Comparison of ENCODE assay signal across 8 cellular contexts in genomic region chr15:70098170-70098460, GRCh38. TPM values are rescaled to one million over a fixed set of nuclear protein-coding genes. Genes with fewer than 3 reads are reported as not detected.
DNase-seq lines count a peak whose midpoint lies in the region; ATAC-seq, FAIRE-seq and TF ChIP-seq lines count a peak whose summit lies in the region.

No MANE protein-coding gene starts in this region.

- peaks cover 33% of the 10 kb centered on the region for H4K20me1 ChIP-seq in HepG2 (ENCODE audit: insufficient read depth, low read length)

- H3K27me3 Mint-ChIP-seq in activated naive CD8-positive, alpha-beta T cell = no peaks in the 10 kb centered on the region

- TF ChIP-seq EP300 in HepG2 (IDR thresholded peaks at IDR 0.05; ENCODE audit: low read depth in 2 of 2, low read length in 2 of 2) (no peak), HepG2 (CRISPR knock-in tag; IDR thresholded peaks at IDR 0.05; ENCODE audit: borderline replicate concordance) (no peak)

- H3K27me3 ChIP-seq in HepG2 (ENCODE audit: control insufficient read depth in 1 of 2, insufficient read depth in 2 of 2, low read length in 2 of 2) (peaks cover 2 to 16% of the 10 kb centered on the region in 2 experiments; a peak in 4 of 5 replicates), thyroid gland (no peaks in the 10 kb centered on the region)

- WGBS in HepG2 (ENCODE audit: low lambda C conversion rate) = under 1% methylated on average over 7 of the region's 7 CpGs
- 1% methylated on average over 7 of the region's 7 CpGs for WGBS in thyroid gland, 2 donors

- H3K79me2 ChIP-seq in HepG2 (ENCODE audit: insufficient read depth, low read length) = peaks cover 29% of the 10 kb centered on the region

- H3K36me3 Mint-ChIP-seq in activated naive CD8-positive, alpha-beta T cell = peaks cover 11% of the 10 kb centered on the region

- peak overlapping the region; percentile 96 for H3K4me2 ChIP-seq in HepG2 (ENCODE audit: low read depth, low read length)

- H3K4me3 Mint-ChIP-seq in activated naive CD8-positive, alpha-beta T cell = peak overlapping the region; percentile 97

- peak overlapping the region; percentile 94 for H3K9ac ChIP-seq in HepG2 (ENCODE audit: insufficient read depth, low read depth, low read length)

- no peak for FAIRE-seq in HepG2 (lab: Jason Lieb, UNC)

- peak overlapping the region; percentile 95 for H3K27ac ChIP-seq in HepG2 (ENCODE audit: extremely low read length, insufficient read depth, low read length)
- peak overlapping the region; percentile 71 to 98 (median 94) for H3K27ac ChIP-seq in thyroid gland

- no peak overlapping the region for H2AFZ ChIP-seq in HepG2 (ENCODE audit: low read length)

- TF ChIP-seq CTCF in HepG2 (CRISPR knock-in tag; IDR thresholded peaks at IDR 0.05) (no peak), thyroid gland (IDR thresholded peaks at IDR 0.05) (no peak)

- ATAC-seq in HepG2 (no peak), HG02588 (IDR thresholded peaks at IDR 0.05; ENCODE audit: unreplicated experiment) (no peak), GM18907 (IDR thresholded peaks at IDR 0.05; ENCODE audit: unreplicated experiment) (no peak)

- H3K4me3 ChIP-seq in HepG2 (replicated peaks in 1 of 3; ENCODE audit: insufficient read depth in 1 of 3, low read depth in 2 of 3, low read length in 3 of 3) = peak overlapping the region; percentile 66 to 83 (median 67)
- H3K4me3 ChIP-seq in thyroid gland (replicated peaks in 1 of 3) = peak overlapping the region; percentile 15 to 46 (median 36)

- TF ChIP-seq RAD21 in HepG2 (CRISPR knock-in tag; IDR thresholded peaks at IDR 0.05) = no peak

- H3K9me3 ChIP-seq in HepG2 (ENCODE audit: low read length) = no peaks in the 10 kb centered on the region
- no peaks in the 10 kb centered on the region for H3K9me3 ChIP-seq in thyroid gland

- H3K4me1 ChIP-seq in HepG2 (ENCODE audit: insufficient read depth, low read length) = peaks cover 62% of the 10 kb centered on the region
- H3K4me1 ChIP-seq in thyroid gland = peaks cover 52 to 57% of the 10 kb centered on the region in 2 donors

- TF ChIP-seq POLR2A in HepG2 (IDR thresholded peaks at IDR 0.05; ENCODE audit: insufficient read depth in 1 of 2, low read depth in 2 of 2, low read length in 2 of 2) (no peak), thyroid gland (IDR thresholded peaks at IDR 0.05) (no peak)

- peaks cover 3 to 8% of the 10 kb centered on the region in 2 experiments; a peak in 3 of 5 replicates for H3K36me3 ChIP-seq in HepG2 (replicated peaks in 1 of 2; ENCODE audit: control insufficient read depth in 1 of 2, insufficient read depth in 2 of 2, low read length in 2 of 2)
- no peaks in the 10 kb centered on the region for H3K36me3 ChIP-seq in thyroid gland

- CTCF ChIA-PET in HepG2 (lab: Yijun Ruan, JAX; ENCODE audit: low intra/inter-chr PET ratio, low total read pairs) = no interaction called here

- DNase-seq in activated T-cell treated with anti-CD3 and anti-CD28 coated beads, Interleukin-2, amount 50 U/mL, for 1 hour = peak; percentile 21
- DNase-seq in activated T-cell treated with anti-CD3 and anti-CD28 coated beads for 4 hours = no peak
- DNase-seq in HepG2 (ENCODE audit: low spot score) = no peak
- DNase-seq in thyroid gland = no peak
- no peak for DNase-seq in effector CD8-positive, alpha-beta T cell (lab: John Stamatoyannopoulos, UW)

- intact Hi-C loops in HepG2 (cut with micrococcal nuclease; ENCODE audit: unreplicated experiment) (loop anchor here (5.0 kb wide), 2 partner anchors 99 to 506 kb away; no protein-coding TSS in a partner anchor), thyroid gland (cut with DNase I) (loop anchor here (10.0 kb wide), 3 partner anchors 117 to 623 kb away; no protein-coding TSS in a partner anchor)

- POLR2A ChIA-PET in HepG2 (lab: Yijun Ruan, JAX) = interaction anchor here (0.6 to 12.3 kb wide), 14 partner anchors 9 to 970 kb away, joined by 3 to 152 read pairs (median 5); partner anchors contain the start of genes KIF23 and RPLP1

- TSS peak; percentile 100 for BruUV-seq in HepG2 (replicated peaks; lab: Mats Ljungman, UMichigan)

- H3K9me3 Mint-ChIP-seq in activated naive CD8-positive, alpha-beta T cell (ENCODE audit: low read depth) = no peaks in the 10 kb centered on the region

- peaks cover 39% of the 10 kb centered on the region for H3K4me1 Mint-ChIP-seq in activated naive CD8-positive, alpha-beta T cell (ENCODE audit: low read depth)

- in situ Hi-C loops in HepG2 (cut with HindIII; ENCODE audit: extremely low pct_ligation_motif_present, low pct_unique_long_range_greater_than_20kb) = loop anchor here (25.0 kb wide), 1 partner anchor 636 kb away; the partner anchor contains the start of gene RPLP1

- H3K27ac Mint-ChIP-seq in activated naive CD8-positive, alpha-beta T cell = peak overlapping the region; percentile 99

TF ChIP-seq in HepG2, 621 proteins besides CTCF, POLR2A, EP300 and RAD21 (continues in another document):
- TF ChIP-seq ZMAT5 (CRISPR knock-in tag; IDR thresholded peaks at IDR 0.05; ENCODE audit: borderline replicate concordance, low read depth) (no peak), ARID3A (IDR thresholded peaks at IDR 0.05; ENCODE audit: low read depth, low read length) (0 out of 2 replicates have a peak, but pooled peaks have one; percentile 1), HHEX (CRISPR knock-in tag; IDR thresholded peaks at IDR 0.05) (no peak), ZNF430 (CRISPR knock-in tag; IDR thresholded peaks at IDR 0.05) (no peak), HOXA3 (CRISPR knock-in tag; IDR thresholded peaks at IDR 0.05) (no peak), ZNF280B (CRISPR knock-in tag; IDR thresholded peaks at IDR 0.05; ENCODE audit: borderline replicate concordance) (no peak)

RNA-seq across cellular contexts. Expression of gene TLE3, which starts 0.4 kb away (rescaled TPM):
- 11.9 TPM in 2 replicates for total RNA-seq in HepG2 (2016; rRNA removed; fragmentation: Illumina TruSeq; extraction: Trizol)
- total RNA-seq in HepG2 (2016; cell fraction: cytosol; rRNA removed; fragmentation: Illumina TruSeq; extraction: Trizol; ENCODE audit: low read depth) = 4.3 and 4.6 TPM in 2 replicates
- 11.3 and 13.4 TPM in 2 replicates for total RNA-seq in HepG2 (2016; cell fraction: insoluble cytoplasmic fraction; rRNA removed; fragmentation: Illumina TruSeq; extraction: Trizol)
- 6.8 and 8.2 TPM in 2 replicates for total RNA-seq in HepG2 (2016; cell fraction: membrane; rRNA removed; fragmentation: Illumina TruSeq; extraction: Trizol)
- 17.8 and 18.8 TPM in 2 replicates for total RNA-seq in HepG2 (2016; cell fraction: nucleus; rRNA removed; fragmentation: Illumina TruSeq; extraction: Trizol)
- 10.8 and 13.8 TPM in 2 replicates for polyA plus RNA-seq in HepG2 (2011; rRNA removed)
- polyA plus RNA-seq in HepG2 (2011; cell fraction: cytosol; rRNA removed) = 7.1 and 8.6 TPM in 2 replicates
- polyA plus RNA-seq in HepG2 (2011; cell fraction: nucleus; rRNA removed) = 48.8 and 69.4 TPM in 2 replicates
- polyA plus RNA-seq in HepG2 (2012) = 21.9 and 27.0 TPM in 2 replicates
- polyA plus RNA-seq in HepG2 (2016; cell fraction: cytosol; fragmentation: Illumina TruSeq; extraction: Trizol; ENCODE audit: low read depth) = 0.89 and 1.1 TPM in 2 replicates
- 11.5 and 15.8 TPM in 2 replicates for polyA plus RNA-seq in HepG2 (2016; cell fraction: insoluble cytoplasmic fraction; fragmentation: Illumina TruSeq; extraction: Trizol; ENCODE audit: low read depth)
- polyA plus RNA-seq in HepG2 (2016; cell fraction: membrane; fragmentation: Illumina TruSeq; extraction: Trizol; ENCODE audit: low read depth) = 2.4 and 4.2 TPM in 2 replicates
- polyA plus RNA-seq in HepG2 (2016; cell fraction: nucleus; fragmentation: Illumina TruSeq; extraction: Trizol; ENCODE audit: insufficient read depth, low read depth) = 22.7 and 23.0 TPM in 2 replicates
- 51.1 and 121 TPM in 2 replicates for polyA minus RNA-seq in HepG2 (2011; rRNA and poly(A)+ RNA removed; ENCODE audit: low replicate concordance)
- polyA minus RNA-seq in HepG2 (2011; cell fraction: cytosol; rRNA and poly(A)+ RNA removed) = 16.1 and 16.6 TPM in 2 replicates
- 57.1 and 60.3 TPM in 2 replicates for polyA minus RNA-seq in HepG2 (2011; cell fraction: nucleus; rRNA and poly(A)+ RNA removed)
- 100 to 1,000 TPM in 1 of 4 donors, 10 to 100 TPM in 3; 39.1 to 275 (median 71.6) TPM for total RNA-seq in thyroid gland
